ENCODE assay signal across 22 cellular contexts in genomic region chr9:37010180-37010579, GRCh38. TPM values are rescaled to one million over a fixed set of nuclear protein-coding genes. Genes with fewer than 3 reads are reported as not detected.
DNase-seq lines count a peak whose midpoint lies in the region; ATAC-seq, FAIRE-seq and TF ChIP-seq lines count a peak whose summit lies in the region.
"Had no signal": no experiment of that assay in that cellular context is flagged by ENCODE, and none has a peak within 500 bp of the region (broad histone marks: within the 10 kb centered on the region; RNA-seq: fewer than 3 reads in every experiment).

No MANE protein-coding gene starts in this region.

- TF ChIP-seq RAD21 in GM12878 (IDR thresholded peaks at IDR 0.05; ENCODE audit: insufficient read depth, low read depth, low read length) = no peak

- in situ Hi-C loops in GM12878 (cut with MboI) = loop anchor here (10.0 kb wide), 1 partner anchor 55 kb away; no protein-coding TSS in a partner anchor

- no peak overlapping the region for H3K18ac ChIP-seq in H9 (ENCODE audit: insufficient read length, low read depth, low read length)

- no peaks in the 10 kb centered on the region for H3K23me2 ChIP-seq in H9 (ENCODE audit: insufficient read length, low read depth, low read length, poor library complexity, severe bottlenecking)

- no peak overlapping the region for H2BK120ac ChIP-seq in H9 (ENCODE audit: low read depth, low read length, poor library complexity, severe bottlenecking)

- peak; percentile 46 for DNase-seq in GM10248 (ENCODE audit: extremely low spot score)
- no peak for DNase-seq in GM12878 (ENCODE audit: low read depth, low spot score)
- no peak for DNase-seq in H7
- DNase-seq in H9 = no peak
- no peak for DNase-seq in upper lobe of left lung
- no peak for DNase-seq in NCI-H345 (lab: John Stamatoyannopoulos, UW)
- DNase-seq: activated CD4-positive, alpha-beta T cell treated with anti-CD3 and anti-CD28 coated beads, Interleukin-2, amount 10 ng/mL, durations not matched to agents 7 days and 5 days; caudate nucleus; DMS79; GM23248; kidney; mammary epithelial cell; NCI-H2081 treated with DMSO at 0.1 percent for 48 hours; NCI-H510A; ovary; stimulated activated naive CD4-positive, alpha-beta T cell treated with Interleukin-2 at 50 U/mL for 16 hours; thyroid gland had no signal

- 18% methylated on average over 7 of the region's 7 CpGs for WGBS in GM12878 (ENCODE audit: insufficient coverage, insufficient replicate concordance, low lambda C conversion rate, missing lambda C conversion rate)
- no CpG with 5 or more reads among the region's 7 CpGs for WGBS in H9 (ENCODE audit: extremely low coverage, insufficient read length, low lambda C conversion rate)
- WGBS in upper lobe of left lung, 2 donors = 57 to 67% methylated on average over 7 of the region's 7 CpGs

- no peaks in the 10 kb centered on the region for H3K79me1 ChIP-seq in H9 (ENCODE audit: insufficient read depth, low read depth, low read length, poor library complexity, severe bottlenecking)

- RAD21 ChIA-PET in GM12878 (lab: Charles Lee; ENCODE audit: unreplicated experiment) = interaction anchor here (0.6 to 4.5 kb wide), 11 partner anchors 10 to 401 kb away, joined by 3 to 45 read pairs (median 4); no protein-coding TSS in a partner anchor

- H2AFZ ChIP-seq in GM12878 (ENCODE audit: control insufficient read depth, low read depth, low read length) (peak overlapping the region; percentile 34; the same call in 1 of the 2 replicates), H9 (ENCODE audit: low read length) (no peak overlapping the region)
- H2AFZ ChIP-seq: GM23248 had no signal

- H3K4me3 Mint-ChIP-seq in H9 = no peak overlapping the region
- H3K4me3 Mint-ChIP-seq: activated CD4-positive, alpha-beta T cell treated with anti-CD3 and anti-CD28 coated beads, Interleukin-2, amount 10 ng/mL, durations not matched to agents 7 days and 5 days had no signal

- H3K4me1 Mint-ChIP-seq in H9 = peaks cover 4 to 10% of the 10 kb centered on the region in 2 experiments
- H3K4me1 Mint-ChIP-seq: activated CD4-positive, alpha-beta T cell treated with anti-CD3 and anti-CD28 coated beads, Interleukin-2, amount 10 ng/mL, durations not matched to agents 7 days and 5 days had no signal

- no TSS peak for BruUV-seq in GM12878 (replicated peaks; lab: Mats Ljungman, UMichigan)

- H3K4me1 ChIP-seq in GM12878 (ENCODE audit: control insufficient read depth, insufficient read depth, low read length) = peaks cover 76% of the 10 kb centered on the region
- no peaks in the 10 kb centered on the region for H3K4me1 ChIP-seq in H9 (ENCODE audit: insufficient read depth, low read length)
- H3K4me1 ChIP-seq in upper lobe of left lung = no peaks in the 10 kb centered on the region
- H3K4me1 ChIP-seq: thyroid gland had no signal

- no peak overlapping the region for H2AK5ac ChIP-seq in H9 (ENCODE audit: insufficient read length, low read length)

- H3K4me3 ChIP-seq in GM12878 (peak overlapping the region; percentile 61), H7 (ENCODE audit: insufficient read depth, low read depth, low read length) (no peak overlapping the region), upper lobe of left lung (no peak overlapping the region)
- H3K4me3 ChIP-seq: GM23248, ovary, thyroid gland had no signal

- POLR2A ChIA-PET in GM10248 (lab: Yijun Ruan, JAX) = no interaction called here
- POLR2A ChIA-PET in GM12878 (lab: Charles Lee) = interaction anchor here (0.6 to 17.3 kb wide), 10 partner anchors 10 to 393 kb away, joined by 3 to 354 read pairs (median 3); no protein-coding TSS in a partner anchor

- no peak overlapping the region for H3K4ac ChIP-seq in H9 (ENCODE audit: low read depth, low read length)

- no peak overlapping the region for H4K8ac ChIP-seq in H9 (replicated peaks; ENCODE audit: insufficient read length, low read depth, low read length)

- H2BK12ac ChIP-seq in H9 (ENCODE audit: insufficient read length, low read depth, low read length) = no peak overlapping the region

- SMC1A ChIA-PET in GM12878 (lab: Charles Lee; ENCODE audit: uncharacterized antibody, unreplicated experiment) = interaction anchor here (0.9 to 12.3 kb wide), 8 partner anchors 9 to 326 kb away, joined by 3 to 227 read pairs (median 4); no protein-coding TSS in a partner anchor

- ATAC-seq in GM18909 (IDR thresholded peaks at IDR 0.05; ENCODE audit: poor library complexity, unreplicated experiment) (peak; percentile 35), HG02852 (IDR thresholded peaks at IDR 0.05; ENCODE audit: unreplicated experiment) (peak; percentile 45), GM12878 (peak; percentile 38), upper lobe of left lung (ENCODE audit: low FRiP score in 2 of 2) (no peak)
- ATAC-seq: sciatic nerve had no signal

- H3K23ac ChIP-seq in H9 (ENCODE audit: insufficient read length, low read depth, low read length) = no peak overlapping the region

- H3K14ac ChIP-seq in H9 (ENCODE audit: insufficient read depth, low read length) = no peak overlapping the region

- H3K4me2 ChIP-seq in GM12878 (ENCODE audit: control insufficient read depth, insufficient read depth) = peak overlapping the region; percentile 43
- H3K4me2 ChIP-seq in H9 (ENCODE audit: insufficient read depth, insufficient read length, low read length) = no peak overlapping the region

- H3K79me2 ChIP-seq in GM12878 (ENCODE audit: control insufficient read depth, insufficient read depth, low read length) (peaks cover 77% of the 10 kb centered on the region), H9 (ENCODE audit: insufficient read depth, low read length) (no peaks in the 10 kb centered on the region)

- H3K27ac ChIP-seq in GM12878 (ENCODE audit: control insufficient read depth, insufficient read depth) = peak overlapping the region; percentile 83
- H3K27ac ChIP-seq in H9 (ENCODE audit: insufficient read length, low read depth, low read length) = no peak overlapping the region
- no peak overlapping the region for H3K27ac ChIP-seq in upper lobe of left lung
- H3K27ac ChIP-seq: GM23248, ovary, thyroid gland had no signal

- intact Hi-C loops in GM12878 (cut with micrococcal nuclease; ENCODE audit: unreplicated experiment) = no loop called here

- H4K91ac ChIP-seq in H9 (ENCODE audit: insufficient read length, low read depth, low read length) = no peak overlapping the region

- 0 out of 2 replicates have a peak, but pooled peaks have one; percentile 38 for TF ChIP-seq POLR2A in GM12878 (IDR thresholded peaks at IDR 0.05; ENCODE audit: low read depth, low read length)
- TF ChIP-seq POLR2A in upper lobe of left lung (IDR thresholded peaks at IDR 0.05) = no peak

- no peak overlapping the region for H2BK20ac ChIP-seq in H9 (ENCODE audit: low read depth, low read length, poor library complexity, severe bottlenecking)

- no peak overlapping the region for H4K5ac ChIP-seq in H9 (ENCODE audit: insufficient read length, low read depth, low read length)

- no peak overlapping the region for H3K56ac ChIP-seq in H9 (ENCODE audit: insufficient read length, low read depth, low read length)

- H4K20me1 ChIP-seq in GM12878 (ENCODE audit: control insufficient read depth, insufficient read depth) = no peaks in the 10 kb centered on the region
- H4K20me1 ChIP-seq in H9 (ENCODE audit: control insufficient read depth, insufficient read depth, insufficient read length) = no peaks in the 10 kb centered on the region

- no peak overlapping the region for H2BK15ac ChIP-seq in H9 (ENCODE audit: low read depth, low read length)

- H3K9ac ChIP-seq in GM12878 (ENCODE audit: control insufficient read depth, insufficient read depth, low read length) (peak overlapping the region; percentile 77), H9 (ENCODE audit: extremely low read depth, insufficient read length, low read length) (no peak overlapping the region)
- H3K9ac ChIP-seq: GM23248 had no signal

- no peaks in the 10 kb centered on the region for H3K9me3 ChIP-seq in GM12878 (replicated peaks; ENCODE audit: control insufficient read depth, insufficient read depth, low read length)
- no peaks in the 10 kb centered on the region for H3K9me3 ChIP-seq in H9 (ENCODE audit: control insufficient read depth, low read depth, low read length)
- no peaks in the 10 kb centered on the region for H3K9me3 ChIP-seq in upper lobe of left lung
- H3K9me3 ChIP-seq: ovary, thyroid gland had no signal

- H3T11ph ChIP-seq in H9 (ENCODE audit: low read length) = no peak overlapping the region

- H3K36me3 ChIP-seq in GM12878 (ENCODE audit: control insufficient read depth in 2 of 2, insufficient read depth in 2 of 2, low read length in 1 of 2) = peaks cover 36 to 52% of the 10 kb centered on the region in 2 experiments
- no peaks in the 10 kb centered on the region for H3K36me3 ChIP-seq in H7 (replicated peaks; ENCODE audit: control insufficient read depth, insufficient read depth, low read length)
- H3K36me3 ChIP-seq in upper lobe of left lung = no peaks in the 10 kb centered on the region
- H3K36me3 ChIP-seq: ovary, thyroid gland had no signal

- CTCF ChIA-PET in GM10248 (lab: Yijun Ruan, JAX) = interaction anchor here (0.8 to 5.5 kb wide), 11 partner anchors 11 to 406 kb away, joined by 3 to 72 read pairs (median 5); partner anchors contain the start of genes PAX5 and ZCCHC7
- CTCF ChIA-PET in GM12878 (lab: Yijun Ruan, JAX) = interaction anchor here (0.5 to 9.4 kb wide), 6 partner anchors 10 to 402 kb away, joined by 3 to 140 read pairs (median 6); no protein-coding TSS in a partner anchor

- no peak for TF ChIP-seq CTCF in GM10248 (IDR thresholded peaks at IDR 0.05; ENCODE audit: control extremely low read depth, extremely low read depth, low read depth, missing control alignments)
- no peak for TF ChIP-seq CTCF in GM12878 (IDR thresholded peaks at IDR 0.05 in 2 of 3, conservative IDR thresholded peaks at IDR 0.05 in 1 of 3; ENCODE audit: control insufficient read depth in 2 of 3, extremely low read depth in 1 of 3, insufficient read depth in 1 of 3, low read depth in 3 of 3, low read length in 3 of 3)
- TF ChIP-seq CTCF in H9 (conservative IDR thresholded peaks at IDR 0.05) = no peak
- TF ChIP-seq CTCF in upper lobe of left lung (IDR thresholded peaks at IDR 0.05) = no peak

- no peak overlapping the region for H3K27ac Mint-ChIP-seq in H9
- H3K27ac Mint-ChIP-seq: activated CD4-positive, alpha-beta T cell treated with anti-CD3 and anti-CD28 coated beads, Interleukin-2, amount 10 ng/mL, durations not matched to agents 7 days and 5 days had no signal

- H3K9me3 Mint-ChIP-seq in H9 = no peaks in the 10 kb centered on the region
- H3K9me3 Mint-ChIP-seq: activated CD4-positive, alpha-beta T cell treated with anti-CD3 and anti-CD28 coated beads, Interleukin-2, amount 10 ng/mL, durations not matched to agents 7 days and 5 days had no signal

- H3K27me3 Mint-ChIP-seq in H9 (ENCODE audit: low read depth) = peaks cover 52% of the 10 kb centered on the region

- TF ChIP-seq EP300 in GM12878 (IDR thresholded peaks at IDR 0.05; ENCODE audit: borderline replicate concordance in 1 of 2, control insufficient read depth in 1 of 2, low read depth in 2 of 2, low read length in 2 of 2) = no peak
- TF ChIP-seq EP300 in upper lobe of left lung (IDR thresholded peaks at IDR 0.05) = no peak

- no peak for FAIRE-seq in GM12878 (lab: Jason Lieb, UNC)
- FAIRE-seq: frontal cortex, kidney, TTC549 had no signal

- no peaks in the 10 kb centered on the region for H3K27me3 ChIP-seq in GM12878 (replicated peaks in 1 of 2; ENCODE audit: control insufficient read depth in 2 of 2, insufficient read depth in 2 of 2, low read length in 1 of 2)
- peaks cover 4% of the 10 kb centered on the region for H3K27me3 ChIP-seq in H7 (ENCODE audit: control insufficient read depth, insufficient read depth, low read length)
- H3K27me3 ChIP-seq in H9 (ENCODE audit: insufficient read depth, low read length) = no peaks in the 10 kb centered on the region; the same call in 1 of the 2 replicates
- H3K27me3 ChIP-seq in upper lobe of left lung = no peaks in the 10 kb centered on the region
- H3K27me3 ChIP-seq: ovary had no signal

- no peaks in the 10 kb centered on the region for H3K36me3 Mint-ChIP-seq in H9 (ENCODE audit: insufficient read depth in 1 of 3, low read depth in 3 of 3)

- H2BK5ac ChIP-seq in H9 (ENCODE audit: insufficient read length, low read length) = no peak overlapping the region

RNA-seq across cellular contexts. Expression of gene PAX5, which starts 23.9 kb away (rescaled TPM):
- 196 and 209 TPM in 2 replicates for total RNA-seq in GM12878 (2013; cell fraction: nucleolus; rRNA removed)
- total RNA-seq in GM12878 (2014; rRNA removed) (45.7 and 45.9 TPM in 2 replicates), GM12878 (2014; rRNA removed; fragmentation: Illumina TruSeq; extraction: Trizol) (27.3 and 28.1 TPM in 2 replicates), GM12878 (2021) (118 and 123 TPM in 2 replicates), H9 (2021) (0.39 and 0.75 TPM in 2 replicates), upper lobe of left lung (under 1 TPM in 5 of 6 donors, not detected in 1; under 0.01 to 0.64 (median 0.43) TPM)
- 24.5 TPM for polyA plus RNA-seq in GM12878 (2011; ENCODE audit: low read depth)
- polyA plus RNA-seq in GM12878 (2011; rRNA removed) (12.7 and 23.6 TPM in 2 replicates), GM12878 (2014; fragmentation: Illumina TruSeq; extraction: Trizol) (29.9 and 48.1 TPM in 2 replicates), GM12878 (2014; fragmentation: Nextera tagmentation; extraction: Ambion mirVana) (1 to 10 TPM; 2.2 to 2.4 TPM), GM12878 (2014; rRNA removed) (36.8 and 44.5 TPM in 2 replicates), GM12878 (2016; fragmentation: Nextera tagmentation; extraction: Ambion mirVana) (10 to 100 TPM; 31.2 to 32.6 TPM)
- 26.7 and 29.9 TPM in 2 replicates for polyA plus RNA-seq in GM12878 (2011; cell fraction: cytosol; rRNA removed)
- polyA plus RNA-seq in GM12878 (2011; cell fraction: nucleus; rRNA removed) = 57.1 and 80.5 TPM in 2 replicates
- 41.7 and 47.1 TPM in 2 replicates for polyA plus RNA-seq in GM12878 (2012)
- 57.6 and 59.1 TPM in 2 replicates for polyA minus RNA-seq in GM12878 (2011; rRNA and poly(A)+ RNA removed)
- 23.0 and 30.2 TPM in 2 replicates for polyA minus RNA-seq in GM12878 (2011; cell fraction: cytosol; rRNA and poly(A)+ RNA removed)
- polyA minus RNA-seq in GM12878 (2011; cell fraction: nucleus; rRNA and poly(A)+ RNA removed) = 66.4 and 122 TPM in 2 replicates
- 1.7 and 4.7 TPM in 2 replicates for total RNA-seq in H7 (2014; rRNA removed; shearing (Covaris generic))
- total RNA-seq: frontal cortex, GM23248, mammary epithelial cell had no signal
- polyA plus RNA-seq: GM23248, mammary epithelial cell had no signal

Comparison
In these comparisons a context has a peak if more than half of its experiments do, and no peak if none do; other contexts are left out.
1. ATAC-seq: peak in GM18909 (single experiment), HG02852 (single experiment) and GM12878 (single experiment); none in upper lobe of left lung (0 of 2).